1 cellular context compared by ENCODE assay signal in the genomic region with DNA sequence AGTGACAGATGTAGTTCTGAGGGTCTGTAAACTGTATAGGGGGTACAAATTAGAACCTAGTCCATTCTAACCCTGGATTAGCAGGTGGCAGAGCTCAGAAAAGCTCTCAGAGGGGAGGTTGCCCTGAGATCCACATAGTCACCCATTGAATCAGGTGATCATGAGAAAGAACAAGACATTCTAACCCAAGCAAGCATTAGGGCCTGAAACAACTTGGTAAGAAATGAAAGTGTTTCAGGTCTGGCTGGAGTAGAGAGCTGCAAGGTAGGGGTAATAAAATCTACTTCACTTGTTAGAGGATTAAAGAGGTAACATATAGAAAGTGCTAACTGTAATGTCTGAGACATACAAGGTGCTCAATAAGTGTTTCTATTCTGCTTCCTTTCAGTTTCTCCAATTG.
TF ChIP-seq lines count a peak whose summit lies in the region.

No MANE protein-coding gene starts in this region.

TF ChIP-seq in GM12878, 131 proteins besides CTCF, POLR2A, EP300 and RAD21 (continued from another document):
- no peak for TF ChIP-seq MTA2 (IDR thresholded peaks at IDR 0.05; ENCODE audit: low read depth)
- TF ChIP-seq SRF (IDR thresholded peaks at IDR 0.05; ENCODE audit: low read depth in 2 of 2, low read length in 2 of 2) = no peak
- TF ChIP-seq, protein P1, sequence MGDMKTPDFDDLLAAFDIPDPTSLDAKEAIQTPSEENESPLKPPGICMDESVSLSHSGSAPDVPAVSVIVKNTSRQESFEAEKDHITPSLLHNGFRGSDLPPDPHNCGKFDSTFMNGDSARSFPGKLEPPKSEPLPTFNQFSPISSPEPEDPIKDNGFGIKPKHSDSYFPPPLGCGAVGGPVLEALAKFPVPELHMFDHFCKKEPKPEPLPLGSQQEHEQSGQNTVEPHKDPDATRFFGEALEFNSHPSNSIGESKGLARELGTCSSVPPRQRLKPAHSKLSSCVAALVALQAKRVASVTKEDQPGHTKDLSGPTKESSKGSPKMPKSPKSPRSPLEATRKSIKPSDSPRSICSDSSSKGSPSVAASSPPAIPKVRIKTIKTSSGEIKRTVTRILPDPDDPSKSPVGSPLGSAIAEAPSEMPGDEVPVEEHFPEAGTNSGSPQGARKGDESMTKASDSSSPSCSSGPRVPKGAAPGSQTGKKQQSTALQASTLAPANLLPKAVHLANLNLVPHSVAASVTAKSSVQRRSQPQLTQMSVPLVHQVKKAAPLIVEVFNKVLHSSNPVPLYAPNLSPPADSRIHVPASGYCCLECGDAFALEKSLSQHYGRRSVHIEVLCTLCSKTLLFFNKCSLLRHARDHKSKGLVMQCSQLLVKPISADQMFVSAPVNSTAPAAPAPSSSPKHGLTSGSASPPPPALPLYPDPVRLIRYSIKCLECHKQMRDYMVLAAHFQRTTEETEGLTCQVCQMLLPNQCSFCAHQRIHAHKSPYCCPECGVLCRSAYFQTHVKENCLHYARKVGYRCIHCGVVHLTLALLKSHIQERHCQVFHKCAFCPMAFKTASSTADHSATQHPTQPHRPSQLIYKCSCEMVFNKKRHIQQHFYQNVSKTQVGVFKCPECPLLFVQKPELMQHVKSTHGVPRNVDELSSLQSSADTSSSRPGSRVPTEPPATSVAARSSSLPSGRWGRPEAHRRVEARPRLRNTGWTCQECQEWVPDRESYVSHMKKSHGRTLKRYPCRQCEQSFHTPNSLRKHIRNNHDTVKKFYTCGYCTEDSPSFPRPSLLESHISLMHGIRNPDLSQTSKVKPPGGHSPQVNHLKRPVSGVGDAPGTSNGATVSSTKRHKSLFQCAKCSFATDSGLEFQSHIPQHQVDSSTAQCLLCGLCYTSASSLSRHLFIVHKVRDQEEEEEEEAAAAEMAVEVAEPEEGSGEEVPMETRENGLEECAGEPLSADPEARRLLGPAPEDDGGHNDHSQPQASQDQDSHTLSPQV (IDR thresholded peaks at IDR 0.05) = no peak
- TF ChIP-seq CHD4 (IDR thresholded peaks at IDR 0.05) = no peak
- no peak for TF ChIP-seq STAT1 (conservative IDR thresholded peaks at IDR 0.05)
- no peak for TF ChIP-seq NFYA (IDR thresholded peaks at IDR 0.05; ENCODE audit: borderline replicate concordance, low read depth, low read length)
- TF ChIP-seq POLR2AphosphoS5 (IDR thresholded peaks at IDR 0.05; ENCODE audit: low read length) = no peak
- no peak for TF ChIP-seq MYB (IDR thresholded peaks at IDR 0.05; ENCODE audit: borderline replicate concordance, low read depth, low read length)
- no peak for TF ChIP-seq MTA3 (IDR thresholded peaks at IDR 0.05; ENCODE audit: borderline replicate concordance, low read length)
- no peak for TF ChIP-seq RB1 (IDR thresholded peaks at IDR 0.05; ENCODE audit: borderline replicate concordance)
TF ChIP-seq in GM12878: peak in this region for 3.
